Comparison of ENCODE assay signal across 21 cellular contexts in the genomic region with DNA sequence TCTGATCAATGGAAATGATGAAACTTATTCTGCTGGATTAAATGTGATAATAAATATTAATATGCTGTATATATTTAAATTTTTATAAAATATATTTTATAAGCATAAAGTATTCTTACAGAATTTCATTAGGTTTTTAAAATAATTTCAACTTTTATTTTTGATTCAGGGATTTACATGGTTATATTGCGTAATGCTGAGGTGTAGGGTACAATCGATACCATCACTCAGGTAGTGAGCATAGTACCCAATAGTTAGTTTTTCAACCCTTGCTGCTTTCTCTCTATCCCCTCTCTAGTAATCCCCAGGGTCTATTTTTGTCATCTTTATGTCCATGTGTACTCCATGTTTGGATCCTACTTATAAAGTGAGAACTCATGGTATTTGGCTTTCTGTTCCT. TPM values are rescaled to one million over a fixed set of nuclear protein-coding genes. Genes with fewer than 3 reads are reported as not detected.
DNase-seq lines count a peak whose midpoint lies in the region; ATAC-seq, FAIRE-seq and TF ChIP-seq lines count a peak whose summit lies in the region.
"Had no signal": no experiment of that assay in that cellular context is flagged by ENCODE, and none has a peak within 500 bp of the region (broad histone marks: within the 10 kb centered on the region; RNA-seq: fewer than 3 reads in every experiment).

No MANE protein-coding gene starts in this region.

- intact Hi-C loops in HepG2 (cut with micrococcal nuclease; ENCODE audit: unreplicated experiment) (no loop called here), right lobe of liver (cut with DNase I) (no loop called here), aorta (cut with DNase I) (no loop called here)
- intact Hi-C loops in dendritic cell treated with granulocyte-macrophage colony-stimulating factor and Interleukin-4, amounts not matched to agents 40 ng/mL and 50 ng/mL, for 4 days (cut with micrococcal nuclease): loop anchor here (5.0 kb wide), 1 partner anchor 32 kb away; no protein-coding TSS in a partner anchor

- DNase-seq in HepG2 (ENCODE audit: low spot score): no peak
- DNase-seq in right lobe of liver: no peak
- DNase-seq in aorta: no peak
- no peak for DNase-seq in stimulated activated CD4-positive, alpha-beta T cell treated with anti-CD3 and anti-CD28 coated beads, Interleukin-12 subunit alpha, Interleukin-12 subunit beta, amount 100 ng/mL, for 4 hours
- DNase-seq: AML-193; Caco-2; Calu3; CD4-positive, alpha-beta T cell; CD8-positive, alpha-beta T cell; DMS79 treated with DMSO at 0.1 percent for 48 hours; GF-D8 had no signal

- TF ChIP-seq EP300 in HepG2 (IDR thresholded peaks at IDR 0.05; ENCODE audit: low read depth in 2 of 2, low read length in 2 of 2) (no peak), HepG2 (CRISPR knock-in tag; IDR thresholded peaks at IDR 0.05; ENCODE audit: borderline replicate concordance) (no peak)

- H3K9me3 ChIP-seq in HepG2 (ENCODE audit: low read length): no peaks in the 10 kb centered on the region; the same call in 1 of the 2 replicates
- H3K9me3 ChIP-seq in right lobe of liver: no peaks in the 10 kb centered on the region
- no peaks in the 10 kb centered on the region for H3K9me3 ChIP-seq in aorta (ENCODE audit: control insufficient read depth, low read length)
- H3K9me3 ChIP-seq: A549; BLaER1 treated with 17β-estradiol and CSF1 and Interleukin-3, amounts not matched to agents 10 nM and 100 nM; Caco-2 had no signal

- peaks cover 98% of the 10 kb centered on the region for H3K36me3 Mint-ChIP-seq in dendritic cell treated with granulocyte-macrophage colony-stimulating factor and Interleukin-4, amounts not matched to agents 40 ng/mL and 50 ng/mL, for 4 days (ENCODE audit: low read depth)
- H3K36me3 Mint-ChIP-seq: CD8-positive, alpha-beta T cell had no signal

- H4K20me1 ChIP-seq in HepG2 (ENCODE audit: insufficient read depth, low read length): no peaks in the 10 kb centered on the region

- H3K9ac ChIP-seq in HepG2 (ENCODE audit: insufficient read depth, low read depth, low read length): no peak overlapping the region
- H3K9ac ChIP-seq: BLaER1 treated with 17β-estradiol and CSF1 and Interleukin-3, amounts not matched to agents 10 nM and 100 nM had no signal

- no peak overlapping the region for H2AFZ ChIP-seq in HepG2 (ENCODE audit: low read length)

- no peaks in the 10 kb centered on the region for H3K27me3 ChIP-seq in HepG2 (ENCODE audit: control insufficient read depth in 1 of 2, insufficient read depth in 2 of 2, low read length in 2 of 2)
- no peaks in the 10 kb centered on the region for H3K27me3 ChIP-seq in right lobe of liver
- H3K27me3 ChIP-seq in aorta (ENCODE audit: control insufficient read depth in 1 of 2, insufficient read depth in 2 of 2, low read length in 1 of 2): no peaks in the 10 kb centered on the region
- H3K27me3 ChIP-seq: BLaER1 treated with 17β-estradiol and CSF1 and Interleukin-3, amounts not matched to agents 10 nM and 100 nM had no signal

- TF ChIP-seq CTCF in HepG2 (CRISPR knock-in tag; IDR thresholded peaks at IDR 0.05) (no peak), right lobe of liver (IDR thresholded peaks at IDR 0.05) (no peak)

- H3K36me3 ChIP-seq in HepG2 (replicated peaks in 1 of 2; ENCODE audit: control insufficient read depth in 1 of 2, insufficient read depth in 2 of 2, low read length in 2 of 2) (no peaks in the 10 kb centered on the region), right lobe of liver (peaks cover 0 to 3% (median 0%) of the 10 kb centered on the region in 4 donors), aorta (ENCODE audit: control insufficient read depth in 1 of 2, insufficient read depth in 2 of 2, low read length in 1 of 2) (peaks cover 4 to 18% of the 10 kb centered on the region in 2 donors)

- ATAC-seq in HepG2 (no peak), right lobe of liver (no peak), aorta (ENCODE audit: low FRiP score) (no peak)
- ATAC-seq: A549; CD8-positive, alpha-beta T cell had no signal

- no peaks in the 10 kb centered on the region for H3K79me2 ChIP-seq in HepG2 (ENCODE audit: insufficient read depth, low read length)

- in situ Hi-C loops in HepG2 (cut with HindIII; ENCODE audit: extremely low pct_ligation_motif_present, low pct_unique_long_range_greater_than_20kb): no loop called here

- H3K4me3 Mint-ChIP-seq in dendritic cell treated with granulocyte-macrophage colony-stimulating factor and Interleukin-4, amounts not matched to agents 40 ng/mL and 50 ng/mL, for 4 days: peak overlapping the region; percentile 26
- H3K4me3 Mint-ChIP-seq: B cell; CD4-positive, alpha-beta T cell; CD8-positive, alpha-beta T cell had no signal

- CTCF ChIA-PET in HepG2 (lab: Yijun Ruan, JAX; ENCODE audit: low intra/inter-chr PET ratio, low total read pairs): no interaction called here

- H3K27ac ChIP-seq in HepG2 (ENCODE audit: extremely low read length, insufficient read depth, low read length) (no peak overlapping the region), right lobe of liver (no peak overlapping the region), aorta (ENCODE audit: low read depth in 1 of 2, low read length in 2 of 2) (no peak overlapping the region)
- H3K27ac ChIP-seq: 22Rv1; A549; BLaER1 treated with 17β-estradiol and CSF1 and Interleukin-3, amounts not matched to agents 10 nM and 100 nM; C4-2B had no signal

- 67% methylated on average over 2 of the region's 2 CpGs for WGBS in HepG2 (ENCODE audit: low lambda C conversion rate)
- WGBS in right lobe of liver (ENCODE audit: insufficient coverage, low coverage, low lambda C conversion rate, missing lambda C conversion rate): 92% methylated on average over 2 of the region's 2 CpGs
- WGBS in aorta, 2 donors: 94 to 99% methylated on average over 2 of the region's 2 CpGs

- no peak overlapping the region for H3K27ac Mint-ChIP-seq in dendritic cell treated with granulocyte-macrophage colony-stimulating factor and Interleukin-4, amounts not matched to agents 40 ng/mL and 50 ng/mL, for 4 days
- H3K27ac Mint-ChIP-seq: B cell; CD4-positive, alpha-beta T cell; CD8-positive, alpha-beta T cell had no signal

- FAIRE-seq in HepG2 (lab: Jason Lieb, UNC): no peak
- FAIRE-seq: A549, D721Med, G401.6, GM12891, GM19239 had no signal

- POLR2A ChIA-PET in HepG2 (lab: Yijun Ruan, JAX): no interaction called here

- H3K4me2 ChIP-seq in HepG2 (ENCODE audit: low read depth, low read length): no peak overlapping the region
- H3K4me2 ChIP-seq: A549 had no signal

- H3K4me1 ChIP-seq in HepG2 (ENCODE audit: insufficient read depth, low read length) (no peaks in the 10 kb centered on the region), right lobe of liver (peaks cover 0 to 5% (median 0%) of the 10 kb centered on the region in 4 donors), aorta (ENCODE audit: control insufficient read depth in 1 of 2, insufficient read depth in 2 of 2, low read length in 2 of 2) (no peaks in the 10 kb centered on the region)
- H3K4me1 ChIP-seq: A549, Caco-2 had no signal

- H3K4me3 ChIP-seq in HepG2 (replicated peaks in 1 of 3; ENCODE audit: insufficient read depth in 1 of 3, low read depth in 2 of 3, low read length in 3 of 3) (no peak overlapping the region), right lobe of liver (no peak overlapping the region), aorta (ENCODE audit: low read length in 2 of 2) (no peak overlapping the region)
- H3K4me3 ChIP-seq: A549; BLaER1 treated with 17β-estradiol and CSF1 and Interleukin-3, amounts not matched to agents 10 nM and 100 nM had no signal

- H3K9me3 Mint-ChIP-seq in dendritic cell treated with granulocyte-macrophage colony-stimulating factor and Interleukin-4, amounts not matched to agents 40 ng/mL and 50 ng/mL, for 4 days: no peaks in the 10 kb centered on the region

- peaks cover 79% of the 10 kb centered on the region for H3K4me1 Mint-ChIP-seq in dendritic cell treated with granulocyte-macrophage colony-stimulating factor and Interleukin-4, amounts not matched to agents 40 ng/mL and 50 ng/mL, for 4 days (ENCODE audit: low read depth)

- no peak for TF ChIP-seq RAD21 in HepG2 (CRISPR knock-in tag; IDR thresholded peaks at IDR 0.05)

- TF ChIP-seq POLR2A in HepG2 (IDR thresholded peaks at IDR 0.05; ENCODE audit: insufficient read depth in 1 of 2, low read depth in 2 of 2, low read length in 2 of 2) (no peak), right lobe of liver (IDR thresholded peaks at IDR 0.05) (no peak)

- H3K27me3 Mint-ChIP-seq in dendritic cell treated with granulocyte-macrophage colony-stimulating factor and Interleukin-4, amounts not matched to agents 40 ng/mL and 50 ng/mL, for 4 days: no peaks in the 10 kb centered on the region
- H3K27me3 Mint-ChIP-seq: B cell; CD4-positive, alpha-beta T cell had no signal

- no TSS peak for BruUV-seq in HepG2 (replicated peaks; lab: Mats Ljungman, UMichigan)

TF ChIP-seq in HepG2, 621 proteins besides CTCF, POLR2A, EP300 and RAD21 (continues in another document):
- TF ChIP-seq CEBPB (IDR thresholded peaks at IDR 0.05; ENCODE audit: borderline replicate concordance, low read depth, low read length): peak; percentile 58; the same call in 1 of the 2 replicates
- no peak for TF ChIP-seq ZSCAN12 (CRISPR knock-in tag; IDR thresholded peaks at IDR 0.05)

RNA-seq across cellular contexts. Expression of gene TLR4, which starts 5.7 kb away (rescaled TPM):
- total RNA-seq in HepG2 (2016; rRNA removed; fragmentation: Illumina TruSeq; extraction: Trizol) (0.22 and 0.34 TPM in 2 replicates), right lobe of liver (10 to 100 TPM in 3 of 6 experiments, 1 to 10 TPM in 3; 5.3 to 14.1 (median 10.6) TPM), aorta (10 to 100 TPM; 35.0 to 37.2 TPM)
- total RNA-seq in HepG2 (2016; cell fraction: cytosol; rRNA removed; fragmentation: Illumina TruSeq; extraction: Trizol; ENCODE audit: low read depth): not detected in 2 replicates
- total RNA-seq in HepG2 (2016; cell fraction: insoluble cytoplasmic fraction; rRNA removed; fragmentation: Illumina TruSeq; extraction: Trizol): 0.26 and 0.27 TPM in 2 replicates
- total RNA-seq in HepG2 (2016; cell fraction: membrane; rRNA removed; fragmentation: Illumina TruSeq; extraction: Trizol): 0.07 and 0.19 TPM in 2 replicates
- total RNA-seq in HepG2 (2016; cell fraction: nucleus; rRNA removed; fragmentation: Illumina TruSeq; extraction: Trizol): 0.34 and 0.84 TPM in 2 replicates
- polyA plus RNA-seq in HepG2 (2011; rRNA removed) (0.07 TPM in 2 replicates), aorta (10 to 100 TPM; 12.8 to 17.9 TPM)
- polyA plus RNA-seq in HepG2 (2011; cell fraction: cytosol; rRNA removed): 0.01 and 0.08 TPM in 2 replicates
- polyA plus RNA-seq in HepG2 (2011; cell fraction: nucleus; rRNA removed): 0.05 TPM in 2 replicates
- polyA plus RNA-seq in HepG2 (2012): 0.05 and 0.11 TPM in 2 replicates
- 0.02 TPM in 1 of 2 replicates, not detected in the other for polyA plus RNA-seq in HepG2 (2016; cell fraction: cytosol; fragmentation: Illumina TruSeq; extraction: Trizol; ENCODE audit: low read depth)
- 0.16 and 0.27 TPM in 2 replicates for polyA plus RNA-seq in HepG2 (2016; cell fraction: insoluble cytoplasmic fraction; fragmentation: Illumina TruSeq; extraction: Trizol; ENCODE audit: low read depth)
- 0.03 and 0.05 TPM in 2 replicates for polyA plus RNA-seq in HepG2 (2016; cell fraction: membrane; fragmentation: Illumina TruSeq; extraction: Trizol; ENCODE audit: low read depth)
- polyA plus RNA-seq in HepG2 (2016; cell fraction: nucleus; fragmentation: Illumina TruSeq; extraction: Trizol; ENCODE audit: insufficient read depth, low read depth): 0.11 and 0.15 TPM in 2 replicates
- 0.32 and 4.3 TPM in 2 replicates for polyA minus RNA-seq in HepG2 (2011; rRNA and poly(A)+ RNA removed; ENCODE audit: low replicate concordance)
- polyA minus RNA-seq in HepG2 (2011; cell fraction: cytosol; rRNA and poly(A)+ RNA removed): 0.09 and 0.20 TPM in 2 replicates
- 0.37 and 0.52 TPM in 2 replicates for polyA minus RNA-seq in HepG2 (2011; cell fraction: nucleus; rRNA and poly(A)+ RNA removed)
- total RNA-seq: Caco-2 had no signal
